In the genomic region with DNA sequence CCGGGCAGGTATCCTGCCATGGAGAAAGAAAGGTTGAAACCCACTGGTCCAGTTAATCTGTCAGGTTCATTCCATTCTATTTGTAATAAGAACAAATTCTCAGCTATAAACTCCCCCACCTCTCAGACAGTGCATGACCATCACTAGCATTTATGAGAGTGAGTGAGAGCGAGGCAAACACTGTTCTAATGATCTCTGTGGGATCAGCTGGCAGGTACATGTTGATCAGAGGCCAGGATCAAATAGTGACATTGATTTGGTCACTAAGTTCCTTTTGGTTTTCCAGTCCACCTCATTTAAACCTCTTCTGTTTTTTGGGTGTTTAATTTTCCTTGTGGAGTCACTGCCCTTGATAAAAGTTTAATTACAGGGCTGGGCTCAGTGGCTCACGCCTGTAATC, we compare ENCODE assay signal across 38 cellular contexts.
"Had no signal": no experiment of that assay in that cellular context is flagged by ENCODE, and none has a peak within 500 bp of the region (broad histone marks: within the 10 kb centered on the region; RNA-seq: fewer than 3 reads in every experiment).

No MANE protein-coding gene starts in this region.

- FAIRE-seq: astrocyte, bronchial epithelial cell had no signal

- H3K4me3 ChIP-seq: adrenal gland, ascending aorta, body of pancreas, breast epithelium, cardiac muscle cell had no signal

- H3K4me1 ChIP-seq: adrenal gland, ascending aorta, breast epithelium had no signal

- H3K27me3 ChIP-seq: adrenal gland, ascending aorta, body of pancreas, brain microvascular endothelial cell, breast epithelium, cardiac muscle cell had no signal

- H3K9me3 ChIP-seq: adrenal gland, ascending aorta, body of pancreas, breast epithelium had no signal

- H3K36me3 Mint-ChIP-seq: activated naive CD4-positive, alpha-beta T cell treated with anti-CD3 and anti-CD28 coated beads, Interleukin-2, amount 10 ng/mL, durations not matched to agents 7 days and 5 days; activated naive CD4-positive, alpha-beta T cell treated with anti-CD3 and anti-CD28 coated beads, Interleukin-2, amount 50 U/mL, for 24 hours; activated naive CD8-positive, alpha-beta T cell; activated naive CD8-positive, alpha-beta T cell treated with anti-CD3 and anti-CD28 coated beads for 36 hours; activated naive CD8-positive, alpha-beta T cell treated with anti-CD3 and anti-CD28 coated beads, Interleukin-2, amount 10 ng/mL, durations not matched to agents 7 days and 5 days; brain had no signal

- H3K36me3 ChIP-seq: adrenal gland, ascending aorta, brain microvascular endothelial cell, breast epithelium, cardiac muscle cell had no signal

- ATAC-seq: activated naive CD8-positive, alpha-beta T cell treated with anti-CD3 and anti-CD28 coated beads, Interleukin-2, amount 50 U/mL, for 24 hours; activated T-cell treated with anti-CD3 and anti-CD28 coated beads, Interleukin-2, amount 50 U/mL, for 4 hours; activated T-cell treated with anti-CD3 and anti-CD28 coated beads, Interleukin-2, amount 50 U/mL, for 72 hours; activated T-helper 17 cell treated with anti-CD3 and anti-CD28 coated beads, Interleukin-2, amount 50 U/mL, for 72 hours; body of pancreas had no signal

- H3K9me3 Mint-ChIP-seq: activated naive CD4-positive, alpha-beta T cell treated with anti-CD3 and anti-CD28 coated beads for 36 hours; activated naive CD4-positive, alpha-beta T cell treated with anti-CD3 and anti-CD28 coated beads, Interleukin-2, amount 10 ng/mL, durations not matched to agents 7 days and 5 days; activated naive CD4-positive, alpha-beta T cell treated with anti-CD3 and anti-CD28 coated beads, Interleukin-2, amount 50 U/mL, for 24 hours; activated naive CD8-positive, alpha-beta T cell treated with anti-CD3 and anti-CD28 coated beads for 36 hours; activated naive CD8-positive, alpha-beta T cell treated with anti-CD3 and anti-CD28 coated beads, Interleukin-2, amount 10 ng/mL, durations not matched to agents 7 days and 5 days; activated naive CD8-positive, alpha-beta T cell treated with anti-CD3 and anti-CD28 coated beads, Interleukin-2, amount 50 U/mL, for 24 hours; activated T-cell treated with anti-CD3 and anti-CD28 coated beads, Interleukin-2, amount 50 U/mL, for 4 hours; activated T-cell treated with anti-CD3 and anti-CD28 coated beads, Interleukin-2, amount 50 U/mL, for 72 hours; activated T-helper 1 cell treated with anti-CD3 and anti-CD28 coated beads, Interleukin-12 subunit alpha, Interleukin-12 subunit beta, Interleukin-2, Interleukin-4 antibody, amounts not matched to agents 30 ng/mL and 10 ng/mL and 1 ng/mL, durations not matched to agents 14 hours and 24 hours and 36 hours; activated T-helper 17 cell treated with anti-CD3 and anti-CD28 coated beads, Interleukin-2, amount 50 U/mL, for 72 hours; activated T-helper 2 cell treated with anti-CD3 and anti-CD28 coated beads, Interferon-gamma antibody, Interleukin-2, Interleukin-4, amounts not matched to agents 10 μg/mL and 5 μg/mL and 100 μg/mL, durations not matched to agents 14 hours and 24 hours and 36 hours; central memory CD8-positive, alpha-beta T cell had no signal

- DNase-seq: activated effector memory CD4-positive, alpha-beta T cell treated with anti-CD3 and anti-CD28 coated beads, Interleukin-2, amount 50 U/mL, for 16 hours; activated effector memory CD4-positive, alpha-beta T cell treated with Interleukin-2 at 50 U/mL for 16 hours; activated gamma-delta T cell; activated gamma-delta T cell treated with Interleukin-2 at 50 U/mL for 16 hours; activated naive CD4-positive, alpha-beta T cell; activated naive CD4-positive, alpha-beta T cell treated with anti-CD3 and anti-CD28 coated beads for 36 hours; activated naive CD4-positive, alpha-beta T cell treated with anti-CD3 and anti-CD28 coated beads, Interleukin-2, amount 10 ng/mL, durations not matched to agents 7 days and 5 days; activated naive CD4-positive, alpha-beta T cell treated with anti-CD3 and anti-CD28 coated beads, Interleukin-2, amount 50 U/mL, for 16 hours; activated naive CD4-positive, alpha-beta T cell treated with Interleukin-2 at 50 U/mL for 16 hours; activated naive CD8-positive, alpha-beta T cell treated with anti-CD3 and anti-CD28 coated beads for 36 hours; activated naive CD8-positive, alpha-beta T cell treated with anti-CD3 and anti-CD28 coated beads, Interleukin-2, amount 10 ng/mL, durations not matched to agents 7 days and 5 days; activated naive CD8-positive, alpha-beta T cell treated with anti-CD3 and anti-CD28 coated beads, Interleukin-2, amount 50 U/mL, for 24 hours; activated T-cell treated with anti-CD3 and anti-CD28 coated beads, Interleukin-2, amount 50 U/mL, for 1 hour; activated T-cell treated with anti-CD3 and anti-CD28 coated beads, Interleukin-2, amount 50 U/mL, for 24 hours; activated T-cell treated with anti-CD3 and anti-CD28 coated beads, Interleukin-2, amount 50 U/mL, for 4 hours; activated T-cell treated with anti-CD3 and anti-CD28 coated beads, Interleukin-2, amount 50 U/mL, for 48 hours; activated T-cell treated with anti-CD3 and anti-CD28 coated beads, Interleukin-2, amount 50 U/mL, for 72 hours; adrenal gland; amniotic stem cell; anterior cingulate cortex; aorta; body of pancreas; caudate nucleus; central memory CD4-positive, alpha-beta T cell; cerebellar nuclear complex had no signal

- H3K27ac ChIP-seq: adrenal gland, ascending aorta, body of pancreas, brain microvascular endothelial cell, breast epithelium, cardiac muscle cell had no signal

- H3K27ac Mint-ChIP-seq: activated naive CD4-positive, alpha-beta T cell treated with anti-CD3 and anti-CD28 coated beads for 36 hours; activated naive CD4-positive, alpha-beta T cell treated with anti-CD3 and anti-CD28 coated beads, Interleukin-2, amount 10 ng/mL, durations not matched to agents 7 days and 5 days; activated naive CD4-positive, alpha-beta T cell treated with anti-CD3 and anti-CD28 coated beads, Interleukin-2, amount 50 U/mL, for 24 hours; activated naive CD8-positive, alpha-beta T cell; activated naive CD8-positive, alpha-beta T cell treated with anti-CD3 and anti-CD28 coated beads for 36 hours; activated naive CD8-positive, alpha-beta T cell treated with anti-CD3 and anti-CD28 coated beads, Interleukin-2, amount 10 ng/mL, durations not matched to agents 7 days and 5 days; activated naive CD8-positive, alpha-beta T cell treated with anti-CD3 and anti-CD28 coated beads, Interleukin-2, amount 50 U/mL, for 24 hours; activated T-cell treated with anti-CD3 and anti-CD28 coated beads, Interleukin-2, amount 50 U/mL, for 24 hours; activated T-cell treated with anti-CD3 and anti-CD28 coated beads, Interleukin-2, amount 50 U/mL, for 72 hours; activated T-helper 1 cell treated with anti-CD3 and anti-CD28 coated beads, Interleukin-12 subunit alpha, Interleukin-12 subunit beta, Interleukin-2, Interleukin-4 antibody, amounts not matched to agents 30 ng/mL and 10 ng/mL and 1 ng/mL, durations not matched to agents 14 hours and 24 hours and 36 hours; activated T-helper 17 cell treated with anti-CD3 and anti-CD28 coated beads, Interleukin-2, amount 50 U/mL, for 72 hours; activated T-helper 2 cell treated with anti-CD3 and anti-CD28 coated beads, Interferon-gamma antibody, Interleukin-2, Interleukin-4, amounts not matched to agents 10 μg/mL and 5 μg/mL and 100 μg/mL, durations not matched to agents 14 hours and 24 hours and 36 hours; brain had no signal
